Comparison of ENCODE assay signal across 14 cellular contexts in genomic region chr19:2233601-2234280, GRCh38. TPM values are rescaled to one million over a fixed set of nuclear protein-coding genes. Genes with fewer than 3 reads are reported as not detected.
DNase-seq lines count a peak whose midpoint lies in the region; ATAC-seq and TF ChIP-seq lines count a peak whose summit lies in the region.
"Had no signal": no experiment of that assay in that cellular context is flagged by ENCODE, and none has a peak within 500 bp of the region (broad histone marks: within the 10 kb centered on the region; RNA-seq: fewer than 3 reads in every experiment).

No MANE protein-coding gene starts in this region.

- no peak for DNase-seq in CD4-positive, alpha-beta T cell
- no peak for DNase-seq in HCT116 (ENCODE audit: low read depth, low spot score)
- no peak for DNase-seq in activated naive CD8-positive, alpha-beta T cell treated with anti-CD3 and anti-CD28 coated beads, Interleukin-2, amount 10 ng/mL, durations not matched to agents 7 days and 5 days
- DNase-seq in natural killer cell: no peak
- no peak for DNase-seq in retina
- DNase-seq: activated CD4-positive, alpha-beta T cell treated with anti-CD3 and anti-CD28 coated beads, Interleukin-2, amount 50 U/mL, for 48 hours; anterior cingulate cortex; effector CD4-positive, alpha-beta T cell; gastrocnemius medialis; islet precursor cell; sigmoid colon had no signal

- H3K4me1 Mint-ChIP-seq in CD4-positive, alpha-beta T cell (ENCODE audit: low read depth): peaks cover 35% of the 10 kb centered on the region
- H3K4me1 Mint-ChIP-seq in activated naive CD8-positive, alpha-beta T cell treated with anti-CD3 and anti-CD28 coated beads, Interleukin-2, amount 10 ng/mL, durations not matched to agents 7 days and 5 days: peaks cover 28% of the 10 kb centered on the region
- H3K4me1 Mint-ChIP-seq in natural killer cell: peaks cover 29 to 40% of the 10 kb centered on the region in 2 donors

- ATAC-seq in CD4-positive, alpha-beta T cell (ENCODE audit: poor library complexity): no peak
- ATAC-seq in HCT116 (no peak), natural killer cell (no peak), HG02870 (IDR thresholded peaks at IDR 0.05; ENCODE audit: unreplicated experiment) (no peak), GM21515 (IDR thresholded peaks at IDR 0.05; ENCODE audit: unreplicated experiment) (no peak)
- ATAC-seq in activated naive CD8-positive, alpha-beta T cell treated with anti-CD3 and anti-CD28 coated beads, Interleukin-2, amount 10 ng/mL, durations not matched to agents 7 days and 5 days (ENCODE audit: low read depth): no peak
- ATAC-seq: gastrocnemius medialis had no signal

- no peak for TF ChIP-seq CTCF in CD4-positive, alpha-beta T cell (IDR thresholded peaks at IDR 0.05)
- no peak for TF ChIP-seq CTCF in HCT116 (IDR thresholded peaks at IDR 0.05 in 2 of 3, conservative IDR thresholded peaks at IDR 0.05 in 1 of 3; ENCODE audit: borderline replicate concordance in 1 of 3, insufficient read depth in 1 of 3, low read depth in 2 of 3, low read length in 2 of 3)
- TF ChIP-seq CTCF in natural killer cell (IDR thresholded peaks at IDR 0.05): no peak

- H3K9ac ChIP-seq in HCT116 (ENCODE audit: low read length): no peak overlapping the region

- no peak overlapping the region for H3K27ac ChIP-seq in CD4-positive, alpha-beta T cell (ENCODE audit: low read depth, low read length)
- H3K27ac ChIP-seq in HCT116 (ENCODE audit: low read depth, low read length): peak overlapping the region; percentile 35; the same call in 1 of the 2 replicates
- H3K27ac ChIP-seq: sigmoid colon had no signal

- H3K4me3 ChIP-seq in HCT116 (replicated peaks in 1 of 2; ENCODE audit: low read depth in 1 of 2, low read length in 2 of 2): no peak overlapping the region
- H3K4me3 ChIP-seq: gastrocnemius medialis, sigmoid colon had no signal

- H3K27ac Mint-ChIP-seq in CD4-positive, alpha-beta T cell: no peak overlapping the region
- peak overlapping the region; percentile 63 for H3K27ac Mint-ChIP-seq in activated naive CD8-positive, alpha-beta T cell treated with anti-CD3 and anti-CD28 coated beads, Interleukin-2, amount 10 ng/mL, durations not matched to agents 7 days and 5 days
- H3K27ac Mint-ChIP-seq in natural killer cell: peak overlapping the region; percentile 77 to 100

- H3K36me3 ChIP-seq in HCT116 (ENCODE audit: control insufficient read depth in 1 of 2, insufficient read depth in 2 of 2, low read length in 2 of 2): peaks cover 5 to 27% of the 10 kb centered on the region in 2 experiments; a peak in 2 of 4 replicates

- peaks cover 4% of the 10 kb centered on the region for H3K27me3 Mint-ChIP-seq in CD4-positive, alpha-beta T cell
- no peaks in the 10 kb centered on the region for H3K27me3 Mint-ChIP-seq in activated naive CD8-positive, alpha-beta T cell treated with anti-CD3 and anti-CD28 coated beads, Interleukin-2, amount 10 ng/mL, durations not matched to agents 7 days and 5 days
- no peaks in the 10 kb centered on the region for H3K27me3 Mint-ChIP-seq in natural killer cell (ENCODE audit: low read depth in 2 of 2)

- BruUV-seq in HCT116 (replicated peaks; lab: Mats Ljungman, UMichigan): no TSS peak

- intact Hi-C loops in CD4-positive, alpha-beta T cell (cut with DNase I, micrococcal nuclease): loop anchor here (2.0 to 10.0 kb wide), 3 partner anchors 77 to 381 kb away; partner anchors contain the start of gene BTBD2 (in 1 of the 2)
- intact Hi-C loops in HCT116 (cut with micrococcal nuclease) (no loop called here), natural killer cell (cut with micrococcal nuclease) (loop anchor here (10.0 kb wide), 1 partner anchor 79 kb away; the partner anchor contains the start of gene AP3D1)

- H4K20me1 ChIP-seq in HCT116 (ENCODE audit: insufficient read depth): peaks cover 6% of the 10 kb centered on the region; the same call in 1 of the 2 replicates

- POLR2A ChIA-PET in CD4-positive, alpha-beta T cell (lab: Charles Lee): interaction anchor here (1.1 kb wide), 1 partner anchor 36 kb away, joined by 4 read pairs; no protein-coding TSS in a partner anchor
- POLR2A ChIA-PET in HCT116 (lab: Charles Lee): no interaction called here
- POLR2A ChIA-PET in activated naive CD8-positive, alpha-beta T cell treated with anti-CD3 and anti-CD28 coated beads, Interleukin-2, amount 10 ng/mL, durations not matched to agents 7 days and 5 days (lab: Charles Lee): interaction anchor here (0.6 to 1.2 kb wide), 4 partner anchors 56 to 336 kb away, joined by 3 read pairs; partner anchors contain the start of gene LSM7

- RAD21 ChIA-PET in HCT116 (lab: Charles Lee; ENCODE audit: low non-redundant PET in 1 of 2, low total read pairs in 2 of 2, uncharacterized antibody in 2 of 2, unreplicated experiment in 2 of 2): no interaction called here

- CTCF ChIA-PET in CD4-positive, alpha-beta T cell (lab: Charles Lee): interaction anchor here (3.2 kb wide), 1 partner anchor 78 kb away, joined by 11 read pairs; no protein-coding TSS in a partner anchor
- CTCF ChIA-PET in HCT116 (lab: Charles Lee): no interaction called here

- peak overlapping the region; percentile 45 for H3K4me3 Mint-ChIP-seq in CD4-positive, alpha-beta T cell
- peak overlapping the region; percentile 100 for H3K4me3 Mint-ChIP-seq in activated naive CD8-positive, alpha-beta T cell treated with anti-CD3 and anti-CD28 coated beads, Interleukin-2, amount 10 ng/mL, durations not matched to agents 7 days and 5 days
- H3K4me3 Mint-ChIP-seq in natural killer cell: no peak overlapping the region

- TF ChIP-seq RAD21 in HCT116 (IDR thresholded peaks at IDR 0.05; ENCODE audit: low read depth): no peak

- no peaks in the 10 kb centered on the region for H3K9me2 ChIP-seq in HCT116 (ENCODE audit: insufficient read depth)

- H3K36me3 Mint-ChIP-seq in CD4-positive, alpha-beta T cell (ENCODE audit: low read depth): peaks cover 37% of the 10 kb centered on the region
- peaks cover 15% of the 10 kb centered on the region for H3K36me3 Mint-ChIP-seq in activated naive CD8-positive, alpha-beta T cell treated with anti-CD3 and anti-CD28 coated beads, Interleukin-2, amount 10 ng/mL, durations not matched to agents 7 days and 5 days
- no peaks in the 10 kb centered on the region for H3K36me3 Mint-ChIP-seq in natural killer cell

- H3K27me3 ChIP-seq in CD4-positive, alpha-beta T cell (ENCODE audit: control insufficient read depth, insufficient read depth, low read length): no peaks in the 10 kb centered on the region
- H3K27me3 ChIP-seq in HCT116 (ENCODE audit: insufficient read depth, low read length): no peaks in the 10 kb centered on the region
- H3K27me3 ChIP-seq: gastrocnemius medialis, sigmoid colon had no signal

- peaks cover 56% of the 10 kb centered on the region for H3K79me2 ChIP-seq in HCT116 (ENCODE audit: insufficient read depth, low read length)

- H2AFZ ChIP-seq in HCT116 (ENCODE audit: low read depth, low read length, poor library complexity, severe bottlenecking): no peak overlapping the region

- H3K9me3 ChIP-seq in CD4-positive, alpha-beta T cell (ENCODE audit: control insufficient read depth, low read length): no peaks in the 10 kb centered on the region
- no peaks in the 10 kb centered on the region for H3K9me3 ChIP-seq in HCT116 (ENCODE audit: control insufficient read depth in 1 of 2, insufficient read depth in 1 of 2, low read depth in 1 of 2, low read length in 2 of 2)
- H3K9me3 ChIP-seq: gastrocnemius medialis, sigmoid colon had no signal

- TF ChIP-seq POLR2A in HCT116 (IDR thresholded peaks at IDR 0.05; ENCODE audit: borderline replicate concordance, extremely low read depth, insufficient read depth, insufficient read length): no peak

- H3K4me2 ChIP-seq in HCT116 (ENCODE audit: low read length): no peak overlapping the region

- peaks cover 14 to 31% of the 10 kb centered on the region in 2 experiments; a peak in 3 of 4 replicates for H3K4me1 ChIP-seq in HCT116 (ENCODE audit: control insufficient read depth in 1 of 2, insufficient read depth in 2 of 2, low read length in 2 of 2)

- H3K9me3 Mint-ChIP-seq in CD4-positive, alpha-beta T cell: no peaks in the 10 kb centered on the region
- H3K9me3 Mint-ChIP-seq in activated naive CD8-positive, alpha-beta T cell treated with anti-CD3 and anti-CD28 coated beads, Interleukin-2, amount 10 ng/mL, durations not matched to agents 7 days and 5 days: no peaks in the 10 kb centered on the region
- H3K9me3 Mint-ChIP-seq in natural killer cell: no peaks in the 10 kb centered on the region

TF ChIP-seq in HCT116, 20 proteins besides CTCF, POLR2A, EP300 and RAD21 (continues in another document):
- TF ChIP-seq CEBPB (IDR thresholded peaks at IDR 0.05; ENCODE audit: low read depth) (no peak), EZH2 (IDR thresholded peaks at IDR 0.05) (no peak), EGR1 (IDR thresholded peaks at IDR 0.05; ENCODE audit: low read depth) (no peak), JUND (IDR thresholded peaks at IDR 0.05) (no peak)

RNA-seq across cellular contexts. Expression of gene PLEKHJ1, which starts 2.4 kb away (rescaled TPM):
- total RNA-seq in CD4-positive, alpha-beta T cell: 10 to 100 TPM; 21.4 to 23.2 TPM
- total RNA-seq in HCT116 (2021; ENCODE audit: unreplicated experiment) (88.2 TPM), natural killer cell (10 to 100 TPM; 36.7 to 45.8 (median 44.7) TPM)
- 62.8 and 76.0 TPM in 2 replicates for polyA plus RNA-seq in HCT116 (2012)
- total RNA-seq in activated naive CD8-positive, alpha-beta T cell treated with anti-CD3 and anti-CD28 coated beads, Interleukin-2, amount 10 ng/mL, durations not matched to agents 7 days and 5 days: 10 to 100 TPM; 69.8 to 71.3 TPM

RNA-seq across cellular contexts. Expression of gene SF3A2, which starts 2.9 kb away (rescaled TPM):
- 100 to 1,000 TPM; 186 to 194 TPM for total RNA-seq in CD4-positive, alpha-beta T cell
- 166 TPM for total RNA-seq in HCT116 (2021; ENCODE audit: unreplicated experiment)
- 139 and 153 TPM in 2 replicates for polyA plus RNA-seq in HCT116 (2012)
- 100 to 1,000 TPM; 171 TPM for total RNA-seq in activated naive CD8-positive, alpha-beta T cell treated with anti-CD3 and anti-CD28 coated beads, Interleukin-2, amount 10 ng/mL, durations not matched to agents 7 days and 5 days
- total RNA-seq in natural killer cell: 100 to 1,000 TPM; 143 to 165 (median 147) TPM

RNA-seq across cellular contexts. Expression of gene AMH, which starts 15.4 kb away (rescaled TPM):
- total RNA-seq in CD4-positive, alpha-beta T cell: 1 to 10 TPM; 3.3 to 3.5 TPM
- total RNA-seq in HCT116 (2021; ENCODE audit: unreplicated experiment) (42.8 TPM), natural killer cell (1 to 10 TPM in 1 of 3 donors, under 1 TPM in 2; 0.55 to 2.1 (median 0.88) TPM)
- polyA plus RNA-seq in HCT116 (2012): 14.0 and 14.4 TPM in 2 replicates
- total RNA-seq in activated naive CD8-positive, alpha-beta T cell treated with anti-CD3 and anti-CD28 coated beads, Interleukin-2, amount 10 ng/mL, durations not matched to agents 7 days and 5 days: 10 to 100 TPM in 1 of 2 experiments, 1 to 10 TPM in 1; 9.7 to 10.4 TPM

RNA-seq across cellular contexts. Expression of gene JSRP1, which starts 22.5 kb away (rescaled TPM):
- under 1 TPM; 0.56 to 0.58 TPM for total RNA-seq in CD4-positive, alpha-beta T cell
- total RNA-seq in HCT116 (2021; ENCODE audit: unreplicated experiment) (0.30 TPM), natural killer cell (1 to 10 TPM in 1 of 3 donors, under 1 TPM in 1, not detected in 1; 0.82 to 2.0 TPM)
- polyA plus RNA-seq in HCT116 (2012): 1.3 and 1.5 TPM in 2 replicates
- 1 to 10 TPM; 1.1 to 1.4 TPM for total RNA-seq in activated naive CD8-positive, alpha-beta T cell treated with anti-CD3 and anti-CD28 coated beads, Interleukin-2, amount 10 ng/mL, durations not matched to agents 7 days and 5 days
- total RNA-seq: temporal lobe had no signal

RNA-seq across cellular contexts. Expression of gene PEAK3, which starts 48.2 kb away (rescaled TPM):
- not detected for total RNA-seq in CD4-positive, alpha-beta T cell
- total RNA-seq in HCT116 (2021; ENCODE audit: unreplicated experiment): not detected
- polyA plus RNA-seq in HCT116 (2012): 0.11 and 0.13 TPM in 2 replicates
- total RNA-seq in activated naive CD8-positive, alpha-beta T cell treated with anti-CD3 and anti-CD28 coated beads, Interleukin-2, amount 10 ng/mL, durations not matched to agents 7 days and 5 days: under 1 TPM in 1 of 2 experiments, not detected in 1; 0.14 TPM
- total RNA-seq in natural killer cell: 1 to 10 TPM; 5.7 to 9.5 (median 8.4) TPM
